ENCODE assay signal across 8 cellular contexts in the genomic region with DNA sequence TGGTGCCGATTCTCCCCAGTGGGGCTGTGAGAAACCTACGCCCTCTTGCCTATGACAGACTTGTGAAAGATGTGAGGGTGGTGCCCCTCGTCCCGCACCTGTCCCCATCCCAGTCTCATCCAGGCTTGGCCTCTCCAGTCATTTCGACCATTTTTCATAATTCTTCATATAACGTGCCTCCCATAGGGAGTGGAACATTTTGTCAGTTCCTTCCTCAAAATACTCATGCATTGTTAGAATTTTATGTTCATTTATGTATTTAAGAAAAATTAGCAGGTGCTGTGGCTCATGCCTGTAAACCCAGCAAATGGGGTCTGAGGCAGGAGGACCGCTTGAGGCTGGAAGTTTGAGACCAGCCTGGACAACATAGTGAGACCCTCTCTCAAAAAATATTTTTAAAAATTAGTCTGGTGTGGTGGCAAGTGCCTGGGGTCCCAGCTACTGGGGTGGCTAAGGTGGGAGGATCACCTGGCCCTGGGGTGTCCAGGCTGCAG. TPM values are rescaled to one million over a fixed set of nuclear protein-coding genes. Genes with fewer than 3 reads are reported as not detected.
DNase-seq lines count a peak whose midpoint lies in the region; ATAC-seq and TF ChIP-seq lines count a peak whose summit lies in the region.

No MANE protein-coding gene starts in this region.

- intact Hi-C loops in Panc1 (cut with micrococcal nuclease; ENCODE audit: unreplicated experiment): no loop called here
- intact Hi-C loops in gastrocnemius medialis (cut with DNase I; ENCODE audit: low total_unique reads): no loop called here

- in situ Hi-C loops in Panc1 (cut with HindIII; ENCODE audit: low pct_unique_long_range_greater_than_20kb, low sequenced_read_pairs): no loop called here
- in situ Hi-C loops in gastrocnemius medialis (cut with MboI; ENCODE audit: low sequenced_read_pairs in 4 of 4): no loop called here

- POLR2A ChIA-PET in Panc1 (lab: Charles Lee): interaction anchor here (0.6 kb wide), 1 partner anchor 260 kb away, joined by 5 read pairs; no protein-coding TSS in a partner anchor

- H3K36me3 ChIP-seq in Panc1 (ENCODE audit: control insufficient read depth, insufficient read depth, low read length) (peaks cover 6% of the 10 kb centered on the region; the same call in 1 of the 2 replicates), gastrocnemius medialis (peaks cover 0 to 18% of the 10 kb centered on the region in 2 donors)

- no peak for ATAC-seq in Panc1
- no peak for ATAC-seq in gastrocnemius medialis
- ATAC-seq in GM21825 (IDR thresholded peaks at IDR 0.05; ENCODE audit: unreplicated experiment): no peak

- H3K4me1 ChIP-seq in Panc1 (ENCODE audit: control insufficient read depth, insufficient read depth, low read length) (no peaks in the 10 kb centered on the region), gastrocnemius medialis (peaks cover 0 to 6% of the 10 kb centered on the region in 2 donors)

- BruUV-seq in Panc1 (replicated peaks; lab: Mats Ljungman, UMichigan): no TSS peak

- H3K27ac ChIP-seq in Panc1 (ENCODE audit: low read length) (peak overlapping the region; percentile 82), epithelial cell of prostate (peak overlapping the region; percentile 28), gastrocnemius medialis (peak overlapping the region; percentile 76 to 95 (median 86))

- H3K9me3 ChIP-seq in Panc1 (ENCODE audit: control insufficient read depth, insufficient read depth, low read depth, low read length): no peaks in the 10 kb centered on the region; the same call in 1 of the 2 replicates
- H3K9me3 ChIP-seq in gastrocnemius medialis: no peaks in the 10 kb centered on the region

- TF ChIP-seq POLR2A in gastrocnemius medialis (IDR thresholded peaks at IDR 0.05): no peak

- DNase-seq in Panc1 (ENCODE audit: low read depth, low spot score): no peak
- DNase-seq in epithelial cell of prostate (ENCODE audit: low read depth, low spot score): no peak
- DNase-seq in gastrocnemius medialis: no peak
- no peak for DNase-seq in middle frontal gyrus (ENCODE audit: extremely low spot score, low spot score)
- no peak for DNase-seq in NOMO-1 treated with dmso at 0.1 percent for 144 hours (lab: John Stamatoyannopoulos, UW; ENCODE audit: unreplicated experiment)
- DNase-seq in effector CD8-positive, alpha-beta T cell (lab: John Stamatoyannopoulos, UW): no peak

- CTCF ChIA-PET in Panc1 (lab: Charles Lee): no interaction called here

- H3K4me3 ChIP-seq in GM08714 (ENCODE audit: low read length) (peak overlapping the region; percentile 15; the same call in 1 of the 2 replicates), Panc1 (ENCODE audit: low read depth in 2 of 2, low read length in 2 of 2) (peak overlapping the region; percentile 95 to 96), gastrocnemius medialis (peak overlapping the region; percentile 71 to 99 (median 76))

- TF ChIP-seq CTCF in Panc1 (IDR thresholded peaks at IDR 0.05) (no peak), gastrocnemius medialis (IDR thresholded peaks at IDR 0.05 in 4 of 5, conservative IDR thresholded peaks at IDR 0.05 in 1 of 5) (no peak)

- H3K27me3 ChIP-seq in Panc1 (ENCODE audit: control insufficient read depth, insufficient read depth, low read length) (no peaks in the 10 kb centered on the region), gastrocnemius medialis (no peaks in the 10 kb centered on the region)

RNA-seq across cellular contexts. Expression of gene RPA2, which starts 0.8 kb away (rescaled TPM):
- total RNA-seq in Panc1 (2021; ENCODE audit: unreplicated experiment) (49.4 TPM), gastrocnemius medialis (10 to 100 TPM; 46.3 to 66.4 (median 52.8) TPM)
- polyA plus RNA-seq in Panc1 (2012; ENCODE audit: insufficient read length): 59.2 TPM

RNA-seq across cellular contexts. Expression of gene SMPDL3B, which starts 19.7 kb away (rescaled TPM):
- total RNA-seq in Panc1 (2021; ENCODE audit: unreplicated experiment): 1.5 TPM
- polyA plus RNA-seq in Panc1 (2012; ENCODE audit: insufficient read length): 1.6 TPM
- total RNA-seq in gastrocnemius medialis: under 1 TPM in 1 of 4 donors, not detected in 3; 0.29 TPM

RNA-seq across cellular contexts. Expression of gene THEMIS2, which starts 42.8 kb away (rescaled TPM):
- total RNA-seq in Panc1 (2021; ENCODE audit: unreplicated experiment) (4.2 TPM), gastrocnemius medialis (10 to 100 TPM in 1 of 4 donors, 1 to 10 TPM in 3; 2.3 to 10.8 (median 7.6) TPM)
- polyA plus RNA-seq in Panc1 (2012; ENCODE audit: insufficient read length): 4.3 TPM

RNA-seq across cellular contexts. Expression of gene XKR8, which starts 44.6 kb away (rescaled TPM):
- total RNA-seq in Panc1 (2021; ENCODE audit: unreplicated experiment) (10.6 TPM), gastrocnemius medialis (1 to 10 TPM; 3.8 to 7.4 (median 5.4) TPM)
- 17.7 TPM for polyA plus RNA-seq in Panc1 (2012; ENCODE audit: insufficient read length)

Comparison
In these comparisons a context has a peak if more than half of its experiments do, and no peak if none do; other contexts are left out.
1. H3K4me3 ChIP-seq: peak in every context shown above with its lines; median percentile 96 in Panc1; 76 in gastrocnemius medialis; 15 in GM08714.
2. H3K27ac ChIP-seq: peak in every context shown above with its lines; median percentile 86 in gastrocnemius medialis; 82 in Panc1; 28 in epithelial cell of prostate.